35 cellular contexts compared by ENCODE assay signal in genomic region chr4:154603033-154603943, GRCh38. TPM values are rescaled to one million over a fixed set of nuclear protein-coding genes. Genes with fewer than 3 reads are reported as not detected.
"Had no signal": no experiment of that assay in that cellular context is flagged by ENCODE, and none has a peak within 500 bp of the region (broad histone marks: within the 10 kb centered on the region; RNA-seq: fewer than 3 reads in every experiment).

No MANE protein-coding gene starts in this region.

- H3K36me3 ChIP-seq: esophagus muscularis mucosa, gastrocnemius medialis, heart left ventricle, WERI-Rb-1 had no signal

- DNase-seq: activated CD4-positive, alpha-beta memory T cell treated with anti-CD3 and anti-CD28 coated beads, Interleukin-2, amount 10 ng/mL, durations not matched to agents 7 days and 5 days; activated CD4-positive, alpha-beta T cell treated with anti-CD3 and anti-CD28 coated beads for 36 hours; activated CD4-positive, alpha-beta T cell treated with anti-CD3 and anti-CD28 coated beads, Interleukin-2, amount 10 ng/mL, durations not matched to agents 7 days and 5 days; activated CD4-positive, alpha-beta T cell treated with anti-CD3 and anti-CD28 coated beads, Interleukin-2, amount 50 U/mL, for 4 hours; activated CD4-positive, CD25-positive, alpha-beta regulatory T cell; activated CD4-positive, CD25-positive, alpha-beta regulatory T cell treated with anti-CD3 and anti-CD28 coated beads, Interleukin-2, amount 50 U/mL, for 72 hours; activated CD8-positive, alpha-beta memory T cell treated with anti-CD3 and anti-CD28 coated beads, Interleukin-2, amount 50 U/mL, for 48 hours; activated effector memory CD4-positive, alpha-beta T cell treated with Interleukin-2 at 50 U/mL for 16 hours; activated gamma-delta T cell treated with Interleukin-2 at 50 U/mL for 16 hours; activated naive CD4-positive, alpha-beta T cell treated with anti-CD3 and anti-CD28 coated beads, Interleukin-2, amount 50 U/mL, for 16 hours; activated naive CD4-positive, alpha-beta T cell treated with Interleukin-2 at 50 U/mL for 16 hours; activated T-cell treated with anti-CD3 and anti-CD28 coated beads for 4 hours; activated T-cell treated with anti-CD3 and anti-CD28 coated beads, Interleukin-2, amount 50 U/mL, for 24 hours; activated T-cell treated with anti-CD3 and anti-CD28 coated beads, Interleukin-2, amount 50 U/mL, for 72 hours; amniotic stem cell; anterior cingulate cortex; caudate nucleus; cortex of kidney; dermis blood vessel endothelial cell; effector CD4-positive, alpha-beta T cell; effector memory CD8-positive, alpha-beta T cell; erythroblast; gastrocnemius medialis; glutamatergic neuron; heart left ventricle; T-helper 17 cell; T1000; WERI-Rb-1 had no signal

- H3K9me3 Mint-ChIP-seq: activated CD4-positive, alpha-beta memory T cell treated with anti-CD3 and anti-CD28 coated beads, Interleukin-2, amount 10 ng/mL, durations not matched to agents 7 days and 5 days; activated CD4-positive, alpha-beta T cell treated with anti-CD3 and anti-CD28 coated beads, Interleukin-2, amount 10 ng/mL, durations not matched to agents 7 days and 5 days; activated T-cell treated with anti-CD3 and anti-CD28 coated beads, Interleukin-2, amount 50 U/mL, for 24 hours; activated T-cell treated with anti-CD3 and anti-CD28 coated beads, Interleukin-2, amount 50 U/mL, for 72 hours; effector memory CD8-positive, alpha-beta T cell; T-helper 2 cell treated with Interferon-gamma antibody and Interleukin-4, amounts not matched to agents 5 μg/mL and 100 μg/mL, for 36 hours had no signal

- H3K27ac ChIP-seq: esophagus muscularis mucosa, foreskin keratinocyte, gastrocnemius medialis, heart left ventricle, WERI-Rb-1 had no signal

- ATAC-seq: activated CD4-positive, alpha-beta T cell treated with anti-CD3 and anti-CD28 coated beads for 36 hours; activated T-cell treated with anti-CD3 and anti-CD28 coated beads, Interleukin-2, amount 50 U/mL, for 72 hours; effector memory CD8-positive, alpha-beta T cell; gastrocnemius medialis; heart left ventricle; T-helper 17 cell had no signal

- H3K27me3 ChIP-seq: foreskin keratinocyte, gastrocnemius medialis had no signal

- H3K4me3 Mint-ChIP-seq: activated CD4-positive, alpha-beta memory T cell treated with anti-CD3 and anti-CD28 coated beads, Interleukin-2, amount 10 ng/mL, durations not matched to agents 7 days and 5 days; activated CD4-positive, alpha-beta T cell treated with anti-CD3 and anti-CD28 coated beads for 36 hours; activated CD4-positive, alpha-beta T cell treated with anti-CD3 and anti-CD28 coated beads, Interleukin-2, amount 10 ng/mL, durations not matched to agents 7 days and 5 days; activated naive CD8-positive, alpha-beta T cell; activated T-cell treated with anti-CD3 and anti-CD28 coated beads, Interleukin-2, amount 50 U/mL, for 24 hours; activated T-cell treated with anti-CD3 and anti-CD28 coated beads, Interleukin-2, amount 50 U/mL, for 72 hours; effector memory CD8-positive, alpha-beta T cell; T-helper 17 cell; T-helper 2 cell treated with Interferon-gamma antibody and Interleukin-4, amounts not matched to agents 5 μg/mL and 100 μg/mL, for 36 hours had no signal

- H3K4me1 Mint-ChIP-seq: activated CD4-positive, alpha-beta memory T cell treated with anti-CD3 and anti-CD28 coated beads, Interleukin-2, amount 10 ng/mL, durations not matched to agents 7 days and 5 days; activated CD4-positive, alpha-beta T cell treated with anti-CD3 and anti-CD28 coated beads, Interleukin-2, amount 10 ng/mL, durations not matched to agents 7 days and 5 days; T-helper 17 cell had no signal

- H3K4me1 ChIP-seq: esophagus muscularis mucosa, gastrocnemius medialis, heart left ventricle had no signal

- H3K4me3 ChIP-seq: esophagus muscularis mucosa, gastrocnemius medialis, heart left ventricle had no signal

- H3K36me3 Mint-ChIP-seq: activated naive CD8-positive, alpha-beta T cell had no signal

- H3K9me3 ChIP-seq: esophagus muscularis mucosa, gastrocnemius medialis, heart left ventricle had no signal

- H3K27ac Mint-ChIP-seq: activated CD4-positive, alpha-beta memory T cell treated with anti-CD3 and anti-CD28 coated beads, Interleukin-2, amount 10 ng/mL, durations not matched to agents 7 days and 5 days; activated CD4-positive, alpha-beta T cell treated with anti-CD3 and anti-CD28 coated beads for 36 hours; activated CD4-positive, alpha-beta T cell treated with anti-CD3 and anti-CD28 coated beads, Interleukin-2, amount 10 ng/mL, durations not matched to agents 7 days and 5 days; activated naive CD8-positive, alpha-beta T cell; activated T-cell treated with anti-CD3 and anti-CD28 coated beads, Interleukin-2, amount 50 U/mL, for 24 hours; activated T-cell treated with anti-CD3 and anti-CD28 coated beads, Interleukin-2, amount 50 U/mL, for 72 hours; effector memory CD8-positive, alpha-beta T cell; T-helper 17 cell; T-helper 2 cell treated with Interferon-gamma antibody and Interleukin-4, amounts not matched to agents 5 μg/mL and 100 μg/mL, for 36 hours had no signal

- FAIRE-seq: astrocyte, colon had no signal

RNA-seq across cellular contexts. Expression of gene FGG, which starts 9.2 kb away (rescaled TPM):
- total RNA-seq: activated CD4-positive, alpha-beta memory T cell treated with anti-CD3 and anti-CD28 coated beads, Interleukin-2, amount 10 ng/mL, durations not matched to agents 7 days and 5 days; activated CD4-positive, alpha-beta T cell treated with anti-CD3 and anti-CD28 coated beads for 36 hours; activated CD4-positive, alpha-beta T cell treated with anti-CD3 and anti-CD28 coated beads, Interleukin-2, amount 10 ng/mL, durations not matched to agents 7 days and 5 days; activated T-cell treated with anti-CD3 and anti-CD28 coated beads, Interleukin-2, amount 50 U/mL, for 72 hours; astrocyte; chondrocyte; dermis blood vessel endothelial cell; esophagus muscularis mucosa; foreskin keratinocyte; T-helper 17 cell had no signal
- polyA plus RNA-seq: foreskin keratinocyte had no signal

RNA-seq across cellular contexts. Expression of gene FGA, which starts 12.7 kb away (rescaled TPM):
- total RNA-seq: activated CD4-positive, alpha-beta memory T cell treated with anti-CD3 and anti-CD28 coated beads, Interleukin-2, amount 10 ng/mL, durations not matched to agents 7 days and 5 days; activated CD4-positive, alpha-beta T cell treated with anti-CD3 and anti-CD28 coated beads for 36 hours; activated CD4-positive, alpha-beta T cell treated with anti-CD3 and anti-CD28 coated beads, Interleukin-2, amount 10 ng/mL, durations not matched to agents 7 days and 5 days; activated T-cell treated with anti-CD3 and anti-CD28 coated beads, Interleukin-2, amount 50 U/mL, for 72 hours; astrocyte; chondrocyte; dermis blood vessel endothelial cell; esophagus muscularis mucosa; foreskin keratinocyte; T-helper 17 cell had no signal
- polyA plus RNA-seq: foreskin keratinocyte had no signal

RNA-seq across cellular contexts. Expression of gene FGB, which starts 40.5 kb away (rescaled TPM):
- total RNA-seq: activated CD4-positive, alpha-beta memory T cell treated with anti-CD3 and anti-CD28 coated beads, Interleukin-2, amount 10 ng/mL, durations not matched to agents 7 days and 5 days; activated CD4-positive, alpha-beta T cell treated with anti-CD3 and anti-CD28 coated beads for 36 hours; activated CD4-positive, alpha-beta T cell treated with anti-CD3 and anti-CD28 coated beads, Interleukin-2, amount 10 ng/mL, durations not matched to agents 7 days and 5 days; activated T-cell treated with anti-CD3 and anti-CD28 coated beads, Interleukin-2, amount 50 U/mL, for 72 hours; dermis blood vessel endothelial cell; esophagus muscularis mucosa; foreskin keratinocyte; T-helper 17 cell had no signal
- polyA plus RNA-seq: foreskin keratinocyte had no signal
